ENCODE assay signal across 1 cellular context in genomic region chr16:66267287-66268137, GRCh38.
TF ChIP-seq lines count a peak whose summit lies in the region.

No MANE protein-coding gene starts in this region.

TF ChIP-seq in H1, 55 proteins besides CTCF, POLR2A, EP300 and RAD21:
- no peak for TF ChIP-seq RBBP5 (IDR thresholded peaks at IDR 0.05; ENCODE audit: borderline replicate concordance, low read depth, low read length)
